In the genomic region with DNA sequence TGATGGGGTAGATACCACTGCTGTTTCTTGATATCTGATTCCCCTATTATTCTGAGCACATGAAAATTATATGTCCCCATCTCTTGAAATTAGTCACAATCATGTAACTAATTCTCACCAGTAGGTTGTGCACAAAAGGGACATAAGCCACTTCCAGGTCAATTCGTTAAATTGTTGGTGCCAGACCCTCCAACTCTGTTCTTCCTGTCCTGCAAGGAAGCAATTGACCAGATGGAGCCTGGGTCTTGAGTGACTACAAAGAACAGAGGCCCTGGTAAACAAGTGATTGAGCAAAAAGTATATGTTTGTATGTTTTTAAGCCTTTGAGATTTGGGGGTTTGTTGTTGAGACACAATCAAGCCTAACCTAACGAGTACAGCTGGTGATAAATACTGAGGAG, we compare ENCODE assay signal across 22 cellular contexts. TPM values are rescaled to one million over a fixed set of nuclear protein-coding genes. Genes with fewer than 3 reads are reported as not detected.
"Had no signal": no experiment of that assay in that cellular context is flagged by ENCODE, and none has a peak within 500 bp of the region (broad histone marks: within the 10 kb centered on the region; RNA-seq: fewer than 3 reads in every experiment).

No MANE protein-coding gene starts in this region.

- H3K27ac Mint-ChIP-seq: activated CD4-positive, alpha-beta T cell treated with anti-CD3 and anti-CD28 coated beads for 36 hours; activated naive CD8-positive, alpha-beta T cell treated with anti-CD3 and anti-CD28 coated beads for 36 hours; activated T-helper 2 cell treated with anti-CD3 and anti-CD28 coated beads, Interferon-gamma antibody, Interleukin-2, Interleukin-4, amounts not matched to agents 10 μg/mL and 5 μg/mL and 100 μg/mL, durations not matched to agents 14 hours and 24 hours and 36 hours; natural killer cell; stimulated activated effector memory CD8-positive, alpha-beta T cell treated with anti-CD3 and anti-CD28 coated beads, Interleukin-12 subunit alpha, Interleukin-12 subunit beta, amount 100 ng/mL, for 72 hours; T-cell; T-helper 2 cell treated with Interferon-gamma antibody and Interleukin-4, amounts not matched to agents 5 μg/mL and 100 μg/mL, for 36 hours; WTC11 had no signal

- H3K27me3 ChIP-seq: stomach had no signal

- FAIRE-seq: colon had no signal

- H3K4me3 Mint-ChIP-seq: activated CD4-positive, alpha-beta T cell treated with anti-CD3 and anti-CD28 coated beads for 36 hours; activated naive CD8-positive, alpha-beta T cell treated with anti-CD3 and anti-CD28 coated beads for 36 hours; activated T-cell treated with anti-CD3 and anti-CD28 coated beads, Interleukin-2, amount 50 U/mL, for 4 hours; central memory CD8-positive, alpha-beta T cell; natural killer cell; stimulated activated effector memory CD8-positive, alpha-beta T cell treated with anti-CD3 and anti-CD28 coated beads, Interleukin-12 subunit alpha, Interleukin-12 subunit beta, amount 100 ng/mL, for 72 hours; T-cell; T-helper 2 cell treated with Interferon-gamma antibody and Interleukin-4, amounts not matched to agents 5 μg/mL and 100 μg/mL, for 36 hours; WTC11 had no signal

- H3K9me3 Mint-ChIP-seq: T-helper 2 cell treated with Interferon-gamma antibody and Interleukin-4, amounts not matched to agents 5 μg/mL and 100 μg/mL, for 36 hours had no signal

- H3K27ac ChIP-seq: prostate gland had no signal

- ATAC-seq: activated CD4-positive, alpha-beta T cell treated with anti-CD3 and anti-CD28 coated beads for 36 hours; activated T-cell treated with anti-CD3 and anti-CD28 coated beads, Interleukin-2, amount 50 U/mL, for 4 hours; left lobe of liver; natural killer cell; SK-N-SH treated with all-trans-retinoic acid at 6 μM for 48 hours; stimulated activated effector memory CD8-positive, alpha-beta T cell treated with anti-CD3 and anti-CD28 coated beads, Interleukin-12 subunit alpha, Interleukin-12 subunit beta, amount 100 ng/mL, for 72 hours; T-cell; WTC11 had no signal

- H3K27me3 Mint-ChIP-seq: central memory CD8-positive, alpha-beta T cell had no signal

- H3K4me3 ChIP-seq: lung, prostate gland, skin epidermis, stomach, thoracic aorta had no signal

- DNase-seq: activated CD4-positive, alpha-beta T cell treated with anti-CD3 and anti-CD28 coated beads for 36 hours; activated CD4-positive, alpha-beta T cell treated with anti-CD3 and anti-CD28 coated beads, Interleukin-2, amount 50 U/mL, for 4 hours; activated CD8-positive, alpha-beta memory T cell treated with anti-CD3 and anti-CD28 coated beads, Interleukin-2, amount 50 U/mL, for 48 hours; activated naive CD4-positive, alpha-beta T cell treated with Interleukin-2 at 50 U/mL for 16 hours; activated naive CD8-positive, alpha-beta T cell treated with anti-CD3 and anti-CD28 coated beads for 36 hours; activated T-cell treated with anti-CD3 and anti-CD28 coated beads, Interleukin-2, amount 50 U/mL, for 4 hours; natural killer cell; stimulated activated CD4-positive, alpha-beta T cell treated with anti-CD3 and anti-CD28 coated beads, Interleukin-2, amount 100 ng/mL, for 24 hours; stomach; T-cell had no signal

- H3K36me3 ChIP-seq: prostate gland, stomach, thoracic aorta had no signal

- H3K4me1 Mint-ChIP-seq: activated CD4-positive, alpha-beta T cell treated with anti-CD3 and anti-CD28 coated beads for 36 hours; activated naive CD8-positive, alpha-beta T cell treated with anti-CD3 and anti-CD28 coated beads for 36 hours; central memory CD8-positive, alpha-beta T cell; natural killer cell; stimulated activated effector memory CD8-positive, alpha-beta T cell treated with anti-CD3 and anti-CD28 coated beads, Interleukin-12 subunit alpha, Interleukin-12 subunit beta, amount 100 ng/mL, for 72 hours; T-cell; WTC11 had no signal

- H3K4me1 ChIP-seq: prostate gland had no signal

- H3K36me3 Mint-ChIP-seq: activated naive CD8-positive, alpha-beta T cell treated with anti-CD3 and anti-CD28 coated beads for 36 hours; natural killer cell; stimulated activated effector memory CD8-positive, alpha-beta T cell treated with anti-CD3 and anti-CD28 coated beads, Interleukin-12 subunit alpha, Interleukin-12 subunit beta, amount 100 ng/mL, for 72 hours; T-cell had no signal

- H3K9me3 ChIP-seq: prostate gland had no signal

RNA-seq across cellular contexts. Expression of gene ABI3BP, which starts 36.9 kb away (rescaled TPM):
- total RNA-seq: activated CD4-positive, alpha-beta T cell treated with anti-CD3 and anti-CD28 coated beads for 36 hours; activated T-helper 2 cell treated with anti-CD3 and anti-CD28 coated beads, Interferon-gamma antibody, Interleukin-2, Interleukin-4, amounts not matched to agents 10 μg/mL and 5 μg/mL and 100 μg/mL, durations not matched to agents 14 hours and 24 hours and 36 hours; natural killer cell had no signal
